Comparison of ENCODE assay signal across 17 cellular contexts in genomic region chr7:11252705-11253272, GRCh38.
DNase-seq lines count a peak whose midpoint lies in the region; ATAC-seq and TF ChIP-seq lines count a peak whose summit lies in the region.
"Had no signal": no experiment of that assay in that cellular context is flagged by ENCODE, and none has a peak within 500 bp of the region (broad histone marks: within the 10 kb centered on the region; RNA-seq: fewer than 3 reads in every experiment).

No MANE protein-coding gene starts in this region.

- no peak for TF ChIP-seq EP300 in tibial nerve (IDR thresholded peaks at IDR 0.05)

- no peak overlapping the region for H3K4me3 ChIP-seq in OCI-LY3 (ENCODE audit: low read length)
- H3K4me3 ChIP-seq in liver (ENCODE audit: low read depth in 1 of 3, low read length in 3 of 3), result no peak overlapping the region
- no peak overlapping the region for H3K4me3 ChIP-seq in smooth muscle cell
- H3K4me3 ChIP-seq in tibial nerve, result no peak overlapping the region
- H3K4me3 ChIP-seq: ascending aorta, MG63, pancreas, skin epidermis had no signal

- TF ChIP-seq CTCF in OCI-LY3 (IDR thresholded peaks at IDR 0.05; ENCODE audit: low read depth, low read length), result no peak
- TF ChIP-seq CTCF in liver (IDR thresholded peaks at IDR 0.05; ENCODE audit: low read depth, low read length, missing input control), result no peak
- TF ChIP-seq CTCF in smooth muscle cell (IDR thresholded peaks at IDR 0.05; ENCODE audit: borderline replicate concordance, insufficient read depth, poor library complexity, severe bottlenecking), result no peak
- no peak for TF ChIP-seq CTCF in tibial nerve (IDR thresholded peaks at IDR 0.05)

- H3K79me2 ChIP-seq in OCI-LY3 (ENCODE audit: low read length) (no peaks in the 10 kb centered on the region), smooth muscle cell (ENCODE audit: low read depth) (no peaks in the 10 kb centered on the region)

- 49% methylated on average over 3 of the region's 3 CpGs for WGBS in liver
- 83% methylated on average over 3 of the region's 3 CpGs for WGBS in smooth muscle cell (ENCODE audit: low lambda C conversion rate)
- 76 to 79% methylated on average over 3 of the region's 3 CpGs for WGBS in tibial nerve, 2 donors

- H3K36me3 ChIP-seq in OCI-LY3 (replicated peaks; ENCODE audit: low read depth, low read length), result no peaks in the 10 kb centered on the region
- peaks cover 0 to 6% (median 1%) of the 10 kb centered on the region in 4 donors for H3K36me3 ChIP-seq in liver (ENCODE audit: control insufficient read depth in 4 of 4, insufficient read depth in 3 of 4, low read depth in 1 of 4, low read length in 3 of 4)
- H3K36me3 ChIP-seq in smooth muscle cell (ENCODE audit: low read depth), result no peaks in the 10 kb centered on the region
- H3K36me3 ChIP-seq in tibial nerve, result no peaks in the 10 kb centered on the region
- H3K36me3 ChIP-seq: ascending aorta, MG63, pancreas had no signal

- DNase-seq in smooth muscle cell (lab: John Stamatoyannopoulos, UW; ENCODE audit: unreplicated experiment) (no peak), tibial nerve (ENCODE audit: low spot score in 2 of 2) (no peak)
- no peak for DNase-seq in activated T-cell treated with anti-CD3 and anti-CD28 coated beads, Interleukin-2, amount 50 U/mL, for 48 hours
- DNase-seq: activated CD8-positive, alpha-beta memory T cell treated with anti-CD3 and anti-CD28 coated beads for 24 hours; activated effector memory CD4-positive, alpha-beta T cell treated with anti-CD3 and anti-CD28 coated beads, Interleukin-2, amount 50 U/mL, for 16 hours; MG63; NCI-H2171 treated with DMSO at 0.1 percent for 48 hours; NK-92 treated with Interleukin-12 subunit alpha and Interleukin-12 subunit beta, amount 100 ng/mL, for 24 hours; pancreas; stimulated activated naive CD8-positive, alpha-beta T cell treated with anti-CD3 and anti-CD28 coated beads, Interleukin-15, amount 100 ng/mL, for 72 hours had no signal

- no peaks in the 10 kb centered on the region for H4K20me1 ChIP-seq in OCI-LY3 (ENCODE audit: insufficient read depth, low read length)
- H4K20me1 ChIP-seq in smooth muscle cell (ENCODE audit: low read depth), result no peaks in the 10 kb centered on the region

- H3K9me3 ChIP-seq in OCI-LY3 (ENCODE audit: insufficient read depth, low read length) (no peaks in the 10 kb centered on the region), liver (ENCODE audit: control insufficient read depth in 4 of 4, low read length in 3 of 4) (no peaks in the 10 kb centered on the region), smooth muscle cell (replicated peaks; ENCODE audit: low read depth) (no peaks in the 10 kb centered on the region), tibial nerve (no peaks in the 10 kb centered on the region)
- H3K9me3 ChIP-seq: ascending aorta, MG63, pancreas had no signal

- TF ChIP-seq RAD21 in liver (IDR thresholded peaks at IDR 0.05), result no peak

- H3F3A ChIP-seq in smooth muscle cell (ENCODE audit: low read depth), result no peaks in the 10 kb centered on the region

- H3K9ac ChIP-seq in OCI-LY3 (ENCODE audit: low read length) (no peak overlapping the region), liver (ENCODE audit: low read depth in 1 of 2, low read length in 2 of 2) (no peak overlapping the region), smooth muscle cell (ENCODE audit: low read depth) (no peak overlapping the region)

- no peak for TF ChIP-seq POLR2A in tibial nerve (IDR thresholded peaks at IDR 0.05)

- H3K4me1 ChIP-seq in OCI-LY3 (ENCODE audit: low read length) (peaks cover 6% of the 10 kb centered on the region; the same call in 1 of the 2 replicates), liver (ENCODE audit: control insufficient read depth in 4 of 4, insufficient read depth in 4 of 4, low read length in 3 of 4) (peaks cover 0 to 13% (median 2%) of the 10 kb centered on the region in 4 donors), smooth muscle cell (ENCODE audit: low read depth) (no peaks in the 10 kb centered on the region), tibial nerve (no peaks in the 10 kb centered on the region)
- H3K4me1 ChIP-seq: ascending aorta, pancreas had no signal

- H3K27ac ChIP-seq in OCI-LY3 (ENCODE audit: low read length) (no peak overlapping the region), liver (ENCODE audit: low read depth in 1 of 2, low read length in 2 of 2) (no peak overlapping the region), smooth muscle cell (ENCODE audit: low read depth) (no peak overlapping the region), tibial nerve (no peak overlapping the region)
- H3K27ac ChIP-seq: ascending aorta, pancreas, skin epidermis had no signal

- H3K27me3 ChIP-seq in OCI-LY3 (ENCODE audit: low read depth, low read length), result no peaks in the 10 kb centered on the region
- H3K27me3 ChIP-seq in liver (ENCODE audit: control insufficient read depth in 4 of 4, insufficient read depth in 4 of 4, low read length in 3 of 4), result no peaks in the 10 kb centered on the region
- H3K27me3 ChIP-seq in smooth muscle cell (ENCODE audit: low read depth), result no peaks in the 10 kb centered on the region
- no peaks in the 10 kb centered on the region for H3K27me3 ChIP-seq in tibial nerve
- H3K27me3 ChIP-seq: ascending aorta, MG63, pancreas had no signal

- ATAC-seq in GM18498 (IDR thresholded peaks at IDR 0.05; ENCODE audit: unreplicated experiment) (peak; percentile 53), GM21786 (IDR thresholded peaks at IDR 0.05; ENCODE audit: unreplicated experiment) (peak; percentile 43), HG03108 (IDR thresholded peaks at IDR 0.05; ENCODE audit: unreplicated experiment) (no peak)
- ATAC-seq: stimulated activated naive CD8-positive, alpha-beta T cell treated with anti-CD3 and anti-CD28 coated beads, Interleukin-15, amount 100 ng/mL, for 72 hours had no signal

- H2AFZ ChIP-seq in OCI-LY3 (ENCODE audit: low read depth, low read length), result no peak overlapping the region
- no peak overlapping the region for H2AFZ ChIP-seq in smooth muscle cell (ENCODE audit: low read depth)

- H3K4me2 ChIP-seq in OCI-LY3 (ENCODE audit: low read length) (0 out of 2 replicates have a peak overlapping the region, but pooled peaks have one; percentile 9), smooth muscle cell (no peak overlapping the region)

TF ChIP-seq in liver, 16 proteins besides CTCF, POLR2A, EP300 and RAD21:
- TF ChIP-seq REST (IDR thresholded peaks at IDR 0.05), result no peak
- TF ChIP-seq ZBTB33 (IDR thresholded peaks at IDR 0.05), result no peak
- TF ChIP-seq TAF1 (conservative IDR thresholded peaks at IDR 0.05), result no peak
- no peak for TF ChIP-seq ATF3 (IDR thresholded peaks at IDR 0.05)
- TF ChIP-seq YY1 (IDR thresholded peaks at IDR 0.05), result no peak
- no peak for TF ChIP-seq SP1 (IDR thresholded peaks at IDR 0.05)
- TF ChIP-seq MAX (IDR thresholded peaks at IDR 0.05), result peak; percentile 4
- TF ChIP-seq JUND (IDR thresholded peaks at IDR 0.05), result no peak
- TF ChIP-seq GABPA (IDR thresholded peaks at IDR 0.05 in 1 of 2, conservative IDR thresholded peaks at IDR 0.05 in 1 of 2), result no peak
- TF ChIP-seq RXRA (IDR thresholded peaks at IDR 0.05), result peak in 1 of 2 donors; percentile 23
- peak in 1 of 2 donors; percentile 31 for TF ChIP-seq HNF4A (conservative IDR thresholded peaks at IDR 0.05)
- peak; percentile 52 for TF ChIP-seq NR2F2 (IDR thresholded peaks at IDR 0.05)
TF ChIP-seq in liver: peak in this region for 4.
